ENCODE assay signal across 8 cellular contexts in genomic region chr6:32195902-32196681, GRCh38. TPM values are rescaled to one million over a fixed set of nuclear protein-coding genes. Genes with fewer than 3 reads are reported as not detected.
DNase-seq lines count a peak whose midpoint lies in the region; ATAC-seq and TF ChIP-seq lines count a peak whose summit lies in the region.

No MANE protein-coding gene starts in this region.

- H3T11ph ChIP-seq in H9 (ENCODE audit: low read length): peak overlapping the region; percentile 39

- H2BK15ac ChIP-seq in H9 (ENCODE audit: low read depth, low read length): no peak overlapping the region

- H4K8ac ChIP-seq in H9 (replicated peaks; ENCODE audit: insufficient read length, low read depth, low read length): peak overlapping the region; percentile 2

- no peaks in the 10 kb centered on the region for H3K36me3 Mint-ChIP-seq in H9 (ENCODE audit: insufficient read depth in 1 of 3, low read depth in 3 of 3)

- H3K36me3 ChIP-seq in Loucy (ENCODE audit: insufficient read depth, low read length): no peaks in the 10 kb centered on the region
- H3K36me3 ChIP-seq in SK-N-MC (ENCODE audit: insufficient read depth, low read length): no peaks in the 10 kb centered on the region

- peak; percentile 84 for DNase-seq in GM10266 (ENCODE audit: extremely low spot score)
- peak; percentile 94 for DNase-seq in H9
- no peak for DNase-seq in SK-N-MC (ENCODE audit: low read depth, low spot score)
- DNase-seq in left ventricle myocardium superior: peak; percentile 94
- DNase-seq in posterior vena cava (ENCODE audit: low spot score): peak; percentile 97
- no peak for DNase-seq in cortex of kidney (lab: John Stamatoyannopoulos, UW)

- no peak overlapping the region for H2AFZ ChIP-seq in H9 (ENCODE audit: low read length)
- peak overlapping the region; percentile 86 for H2AFZ ChIP-seq in Loucy (ENCODE audit: low read length)

- H3K23me2 ChIP-seq in H9 (ENCODE audit: insufficient read length, low read depth, low read length, poor library complexity, severe bottlenecking): peaks cover 9% of the 10 kb centered on the region

- no peaks in the 10 kb centered on the region for H3K27me3 Mint-ChIP-seq in H9 (ENCODE audit: low read depth)

- peak overlapping the region; percentile 90 for H4K91ac ChIP-seq in H9 (ENCODE audit: insufficient read length, low read depth, low read length)

- peak overlapping the region; percentile 100 for H3K27ac Mint-ChIP-seq in H9

- H3K9me2 ChIP-seq in Loucy (replicated peaks; ENCODE audit: low read depth, low read length): no peaks in the 10 kb centered on the region

- no peaks in the 10 kb centered on the region for H3K79me1 ChIP-seq in H9 (ENCODE audit: insufficient read depth, low read depth, low read length, poor library complexity, severe bottlenecking)

- H3K79me2 ChIP-seq in H9 (ENCODE audit: insufficient read depth, low read length): no peaks in the 10 kb centered on the region
- H3K79me2 ChIP-seq in Loucy (ENCODE audit: insufficient read depth, low read length): peaks cover 48% of the 10 kb centered on the region

- ATAC-seq in left ventricle myocardium superior: peak; percentile 48

- H3K9me3 ChIP-seq in H9 (ENCODE audit: control insufficient read depth, low read depth, low read length): no peaks in the 10 kb centered on the region
- H3K9me3 ChIP-seq in Loucy (ENCODE audit: insufficient read depth, low read depth, low read length): no peaks in the 10 kb centered on the region
- no peaks in the 10 kb centered on the region for H3K9me3 ChIP-seq in SK-N-MC (ENCODE audit: low read depth, low read length)

- H3K4me3 ChIP-seq in Loucy (ENCODE audit: low read length, poor library complexity, severe bottlenecking) (peak overlapping the region; percentile 99), SK-N-MC (peak overlapping the region; percentile 87)

- TF ChIP-seq CTCF in GM10266 (IDR thresholded peaks at IDR 0.05; ENCODE audit: control insufficient read depth, insufficient read depth, low read depth, missing control alignments) (no peak), H9 (conservative IDR thresholded peaks at IDR 0.05) (no peak), Loucy (conservative IDR thresholded peaks at IDR 0.05; ENCODE audit: low read length) (no peak)

- H3F3A ChIP-seq in Loucy (ENCODE audit: low read depth): no peaks in the 10 kb centered on the region

- intact Hi-C loops in left ventricle myocardium superior (cut with micrococcal nuclease): no loop called here
- intact Hi-C loops in posterior vena cava (cut with DNase I): no loop called here

- peak overlapping the region; percentile 22 for H2BK12ac ChIP-seq in H9 (ENCODE audit: insufficient read length, low read depth, low read length)

- H3K4me3 Mint-ChIP-seq in H9: peak overlapping the region; percentile 91 to 96

- peak overlapping the region; percentile 97 for H3K18ac ChIP-seq in H9 (ENCODE audit: insufficient read length, low read depth, low read length)

- peak overlapping the region; percentile 93 for H2BK120ac ChIP-seq in H9 (ENCODE audit: low read depth, low read length, poor library complexity, severe bottlenecking)

- peak overlapping the region; percentile 91 for H3K9ac ChIP-seq in H9 (ENCODE audit: extremely low read depth, insufficient read length, low read length)
- peak overlapping the region; percentile 100 for H3K9ac ChIP-seq in Loucy (ENCODE audit: low read depth, low read length, poor library complexity, severe bottlenecking)
- peak overlapping the region; percentile 87 for H3K9ac ChIP-seq in SK-N-MC (ENCODE audit: insufficient read length)

- no peaks in the 10 kb centered on the region; a peak in 1 of 5 replicates for H3K9me3 Mint-ChIP-seq in H9

- H3K27me3 ChIP-seq in H9 (ENCODE audit: insufficient read depth, low read length): no peaks in the 10 kb centered on the region
- no peaks in the 10 kb centered on the region for H3K27me3 ChIP-seq in Loucy (ENCODE audit: insufficient read depth, low read length, poor library complexity, severe bottlenecking)

- H3K23ac ChIP-seq in H9 (ENCODE audit: insufficient read length, low read depth, low read length): no peak overlapping the region

- H4K5ac ChIP-seq in H9 (ENCODE audit: insufficient read length, low read depth, low read length): peak overlapping the region; percentile 80

- H2BK5ac ChIP-seq in H9 (ENCODE audit: insufficient read length, low read length): peak overlapping the region; percentile 88

- no peak overlapping the region for H2BK20ac ChIP-seq in H9 (ENCODE audit: low read depth, low read length, poor library complexity, severe bottlenecking)

- H3K4ac ChIP-seq in H9 (ENCODE audit: low read depth, low read length): peak overlapping the region; percentile 81; the same call in 1 of the 2 replicates

- H3K27ac ChIP-seq in H9 (ENCODE audit: insufficient read length, low read depth, low read length) (peak overlapping the region; percentile 93), SK-N-MC (peak overlapping the region; percentile 90), angular gyrus (ENCODE audit: low read depth, low read length) (peak overlapping the region; percentile 100)

- peak overlapping the region; percentile 96 for H3K14ac ChIP-seq in H9 (ENCODE audit: insufficient read depth, low read length)

- no peak overlapping the region for H3K56ac ChIP-seq in H9 (ENCODE audit: insufficient read length, low read depth, low read length)

- H3K4me2 ChIP-seq in H9 (ENCODE audit: insufficient read depth, insufficient read length, low read length): peak overlapping the region; percentile 68
- peak overlapping the region; percentile 84 for H3K4me2 ChIP-seq in Loucy (ENCODE audit: low read depth, low read length, poor library complexity, severe bottlenecking)

- no peak overlapping the region for H2AK5ac ChIP-seq in H9 (ENCODE audit: insufficient read length, low read length)

- WGBS in H9 (ENCODE audit: extremely low coverage, insufficient read length, low lambda C conversion rate): no CpG with 5 or more reads among the region's 58 CpGs

- H4K20me1 ChIP-seq in H9 (ENCODE audit: control insufficient read depth, insufficient read depth, insufficient read length): no peaks in the 10 kb centered on the region
- H4K20me1 ChIP-seq in Loucy (ENCODE audit: insufficient read depth, low read length, poor library complexity, severe bottlenecking): no peaks in the 10 kb centered on the region

- peaks cover 44% of the 10 kb centered on the region in 2 experiments for H3K4me1 Mint-ChIP-seq in H9

- H3K4me1 ChIP-seq in H9 (ENCODE audit: insufficient read depth, low read length): peaks cover 3% of the 10 kb centered on the region
- peaks cover 48% of the 10 kb centered on the region for H3K4me1 ChIP-seq in Loucy (ENCODE audit: insufficient read depth, low read length, poor library complexity, severe bottlenecking)

RNA-seq across cellular contexts. Expression of gene GPSM3, which starts 3.6 kb away (rescaled TPM):
- total RNA-seq in H9 (2021): 11.8 and 12.0 TPM in 2 replicates
- 5.9 TPM for total RNA-seq in left ventricle myocardium superior
- 10 to 100 TPM; 15.4 to 22.1 TPM for total RNA-seq in posterior vena cava

RNA-seq across cellular contexts. Expression of gene PBX2, which starts 6.1 kb away (rescaled TPM):
- total RNA-seq in H9 (2021): 174 and 176 TPM in 2 replicates
- 46.5 TPM for total RNA-seq in left ventricle myocardium superior
- total RNA-seq in posterior vena cava: 10 to 100 TPM; 49.4 to 53.1 TPM

RNA-seq across cellular contexts. Expression of gene AGER, which starts 12.0 kb away (rescaled TPM):
- total RNA-seq in H9 (2021) (14.3 and 17.8 TPM in 2 replicates), left ventricle myocardium superior (3.0 TPM), posterior vena cava (1 to 10 TPM; 4.6 to 7.3 TPM)

RNA-seq across cellular contexts. Expression of gene RNF5, which starts 17.9 kb away (rescaled TPM):
- total RNA-seq in H9 (2021) (116 and 126 TPM in 2 replicates), left ventricle myocardium superior (94.1 TPM), posterior vena cava (10 to 100 TPM; 43.2 to 46.7 TPM)

RNA-seq across cellular contexts. Expression of gene AGPAT1, which starts 20.2 kb away (rescaled TPM):
- total RNA-seq in H9 (2021): 88.8 and 89.5 TPM in 2 replicates
- 49.7 TPM for total RNA-seq in left ventricle myocardium superior
- total RNA-seq in posterior vena cava: 10 to 100 TPM; 42.0 to 53.3 TPM

Comparison
In these comparisons a context has a peak if more than half of its experiments do, and no peak if none do; other contexts are left out.
1. DNase-seq: peak in GM10266 (single experiment), H9 (single experiment), left ventricle myocardium superior (single experiment) and posterior vena cava (single experiment); none in SK-N-MC (single experiment) and cortex of kidney (single experiment).
2. Peak in every context shown above with its lines, with median percentiles within 50 percentile points of each other: H3K27ac ChIP-seq and H3K9ac ChIP-seq.